23 cellular contexts compared by ENCODE assay signal in the genomic region with DNA sequence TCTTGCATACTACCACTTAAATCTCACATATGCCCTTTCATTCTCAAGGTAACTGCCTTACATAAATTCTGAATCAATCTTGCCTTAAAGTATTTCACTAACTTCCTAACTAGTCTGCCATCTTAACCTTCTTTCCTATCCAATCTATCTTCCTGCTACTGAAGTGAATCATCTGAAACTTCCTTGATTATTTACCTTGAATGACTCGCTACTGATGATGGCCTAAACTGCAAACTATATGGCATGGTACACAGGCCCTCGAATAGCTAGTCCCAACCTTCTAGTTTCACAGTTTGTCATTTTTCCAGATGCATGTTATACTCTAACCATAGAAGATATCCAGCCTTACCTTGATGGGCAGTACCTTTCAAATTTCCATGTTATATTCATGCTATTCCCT. TPM values are rescaled to one million over a fixed set of nuclear protein-coding genes. Genes with fewer than 3 reads are reported as not detected.
DNase-seq lines count a peak whose midpoint lies in the region; ATAC-seq, FAIRE-seq and TF ChIP-seq lines count a peak whose summit lies in the region.
"Had no signal": no experiment of that assay in that cellular context is flagged by ENCODE, and none has a peak within 500 bp of the region (broad histone marks: within the 10 kb centered on the region; RNA-seq: fewer than 3 reads in every experiment).

No MANE protein-coding gene starts in this region.

- TF ChIP-seq CTCF in Loucy (conservative IDR thresholded peaks at IDR 0.05; ENCODE audit: low read length) = no peak
- TF ChIP-seq CTCF in bronchial epithelial cell (IDR thresholded peaks at IDR 0.05; ENCODE audit: insufficient read depth, low read length, severe bottlenecking) = no peak

- intact Hi-C loops in left colon (cut with DNase I, micrococcal nuclease) = no loop called here

- H3F3A ChIP-seq in Loucy (ENCODE audit: low read depth) = no peaks in the 10 kb centered on the region

- H3K9me3 ChIP-seq in Loucy (ENCODE audit: insufficient read depth, low read depth, low read length) = no peaks in the 10 kb centered on the region
- H3K9me3 ChIP-seq: BE2C, HAP-1 had no signal

- no peak for ATAC-seq in GM21447 (IDR thresholded peaks at IDR 0.05; ENCODE audit: unreplicated experiment)
- ATAC-seq in HG02981 (IDR thresholded peaks at IDR 0.05; ENCODE audit: unreplicated experiment) = no peak
- no peak for ATAC-seq in left colon

- no peaks in the 10 kb centered on the region for H3K79me2 ChIP-seq in Loucy (ENCODE audit: insufficient read depth, low read length)

- H3K27me3 ChIP-seq in Loucy (ENCODE audit: insufficient read depth, low read length, poor library complexity, severe bottlenecking) = no peaks in the 10 kb centered on the region
- no peaks in the 10 kb centered on the region for H3K27me3 ChIP-seq in bronchial epithelial cell (ENCODE audit: control insufficient read depth, insufficient read depth, low read length)
- H3K27me3 ChIP-seq: BE2C had no signal

- H3K4me1 ChIP-seq in Loucy (ENCODE audit: insufficient read depth, low read length, poor library complexity, severe bottlenecking) = no peaks in the 10 kb centered on the region
- H3K4me1 ChIP-seq: BE2C, HAP-1 had no signal

- no peaks in the 10 kb centered on the region for H3K9me2 ChIP-seq in Loucy (replicated peaks; ENCODE audit: low read depth, low read length)

- no peaks in the 10 kb centered on the region for H3K36me3 ChIP-seq in Loucy (ENCODE audit: insufficient read depth, low read length)
- H3K36me3 ChIP-seq in bronchial epithelial cell (ENCODE audit: control insufficient read depth, insufficient read depth, low read length) = no peaks in the 10 kb centered on the region
- H3K36me3 ChIP-seq: BE2C had no signal

- DNase-seq in DMS53 (lab: John Stamatoyannopoulos, UW) = peak; percentile 26
- peak; percentile 64 for DNase-seq in bronchial epithelial cell (ENCODE audit: low read depth)
- DNase-seq in iris pigment epithelial cell (ENCODE audit: low read depth) = peak; percentile 0
- no peak for DNase-seq in NCI-H774 (lab: John Stamatoyannopoulos, UW)
- DNase-seq in left colon = no peak
- DNase-seq: BE2C, DMS 273 treated with DMSO at 0.1 percent for 48 hours, GF-D8, GM23248, KG1, NCI-H1105, NCI-H2029 treated with DMSO at 0.1 percent for 48 hours, NCI-H226, NCI-H524, NCI-H82, RPMI8226, SHP77 treated with DMSO at 0.1 percent for 48 hours, SW 1271 had no signal

- no peak overlapping the region for H3K9ac ChIP-seq in Loucy (ENCODE audit: low read depth, low read length, poor library complexity, severe bottlenecking)
- H3K9ac ChIP-seq: GM23248 had no signal

- FAIRE-seq in bronchial epithelial cell (lab: Jason Lieb, UNC) = no peak

- peak overlapping the region; percentile 55; the same call in 1 of the 2 replicates for H2AFZ ChIP-seq in Loucy (ENCODE audit: low read length)
- H2AFZ ChIP-seq: GM23248 had no signal

- H3K4me2 ChIP-seq in Loucy (ENCODE audit: low read depth, low read length, poor library complexity, severe bottlenecking) = no peak overlapping the region

- H3K4me3 ChIP-seq in Loucy (ENCODE audit: low read length, poor library complexity, severe bottlenecking) = no peak overlapping the region
- no peak overlapping the region for H3K4me3 ChIP-seq in bronchial epithelial cell (ENCODE audit: low read depth, low read length)
- H3K4me3 ChIP-seq: GM23248, HAP-1, SK-N-MC had no signal

- H4K20me1 ChIP-seq in Loucy (ENCODE audit: insufficient read depth, low read length, poor library complexity, severe bottlenecking) = no peaks in the 10 kb centered on the region

RNA-seq across cellular contexts. Expression of gene PHKA1, which starts 19.9 kb away (rescaled TPM):
- total RNA-seq in bronchial epithelial cell (13.4 and 15.5 TPM in 2 replicates), left colon (1 to 10 TPM; 3.9 TPM)

Comparison
In these comparisons a context has a peak if more than half of its experiments do, and no peak if none do; other contexts are left out.
1. DNase-seq: peak in DMS53 (single experiment), bronchial epithelial cell (single experiment) and iris pigment epithelial cell (single experiment); none in NCI-H774 (single experiment) and left colon (0 of 2).